Comparison of ENCODE assay signal across 8 cellular contexts in genomic region chr16:85611205-85611454, GRCh38. TPM values are rescaled to one million over a fixed set of nuclear protein-coding genes. Genes with fewer than 3 reads are reported as not detected.
DNase-seq lines count a peak whose midpoint lies in the region; ATAC-seq and TF ChIP-seq lines count a peak whose summit lies in the region.

No MANE protein-coding gene starts in this region.

- no peak for TF ChIP-seq EP300 in tibial nerve (IDR thresholded peaks at IDR 0.05)

- peaks cover 53 to 64% of the 10 kb centered on the region in 2 donors for H3K4me1 ChIP-seq in adrenal gland (replicated peaks in 1 of 2)
- peaks cover 0 to 76% (median 50%) of the 10 kb centered on the region in 4 donors for H3K4me1 ChIP-seq in tibial nerve

- CTCF ChIA-PET in HEK293T (lab: Yijun Ruan, JAX): interaction anchor here (0.5 to 3.0 kb wide), 9 partner anchors 34 to 275 kb away, joined by 3 to 14 read pairs (median 3); no protein-coding TSS in a partner anchor

- no peak for TF ChIP-seq CTCF in adrenal gland (IDR thresholded peaks at IDR 0.05)
- peak in 1 of 5 experiments; percentile 4 for TF ChIP-seq CTCF in tibial nerve (IDR thresholded peaks at IDR 0.05)

- H3K9me3 ChIP-seq in adrenal gland (replicated peaks in 1 of 3): no peaks in the 10 kb centered on the region
- no peaks in the 10 kb centered on the region for H3K9me3 ChIP-seq in tibial nerve

- no peak for TF ChIP-seq POLR2A in adrenal gland (IDR thresholded peaks at IDR 0.05)
- no peak for TF ChIP-seq POLR2A in tibial nerve (IDR thresholded peaks at IDR 0.05)

- H3K4me3 ChIP-seq in adrenal gland (peak overlapping the region in 2 of 4 donors; percentile 50 to 57), tibial nerve (peak overlapping the region; percentile 50 to 80 (median 62))

- H3K27ac ChIP-seq in adrenal gland: peak overlapping the region; percentile 66 to 98 (median 94)
- H3K27ac ChIP-seq in layer of hippocampus (ENCODE audit: low read depth, low read length): peak overlapping the region; percentile 52
- peak overlapping the region; percentile 70 to 94 (median 89) for H3K27ac ChIP-seq in tibial nerve

- no peaks in the 10 kb centered on the region for H3K36me3 ChIP-seq in adrenal gland (replicated peaks in 1 of 2)
- no peaks in the 10 kb centered on the region for H3K36me3 ChIP-seq in tibial nerve

- ATAC-seq in HG02870 (IDR thresholded peaks at IDR 0.05; ENCODE audit: unreplicated experiment): no peak
- ATAC-seq in HG03135 (IDR thresholded peaks at IDR 0.05; ENCODE audit: unreplicated experiment): no peak

- POLR2A ChIA-PET in HEK293T (lab: Yijun Ruan, JAX): interaction anchor here (0.7 to 1.1 kb wide), 3 partner anchors 58 to 137 kb away, joined by 3 read pairs; no protein-coding TSS in a partner anchor

- intact Hi-C loops in adrenal gland (cut with DNase I): loop anchor here in 1 of 2 donors (10.0 kb wide), 1 partner anchor 326 kb away; no protein-coding TSS in a partner anchor

- 0 to 7% (median 1%) methylated on average over 3 to 20 of the region's 21 CpGs for WGBS in adrenal gland, 4 donors
- WGBS in tibial nerve, 2 donors: 0 to 1% methylated on average over 9 to 12 of the region's 21 CpGs

- DNase-seq in activated CD8-positive, alpha-beta memory T cell treated with anti-CD3 and anti-CD28 coated beads, Interleukin-2, amount 50 U/mL, for 4 hours: peak; percentile 27
- DNase-seq in activated CD8-positive, alpha-beta memory T cell treated with anti-CD3 and anti-CD28 coated beads, Interleukin-2, amount 50 U/mL, for 48 hours: no peak
- DNase-seq in adrenal gland (peak in 3 of 7 donors; percentile 66 to 74 (median 73)), tibial nerve (ENCODE audit: low spot score in 2 of 2) (no peak), HEK293T (ENCODE audit: extremely low spot score) (no peak)

- H3K27me3 ChIP-seq in adrenal gland (no peaks in the 10 kb centered on the region), layer of hippocampus (ENCODE audit: control insufficient read depth, insufficient read depth, low read length) (no peaks in the 10 kb centered on the region), tibial nerve (no peaks in the 10 kb centered on the region)

TF ChIP-seq in HEK293T, 16 proteins besides CTCF, POLR2A, EP300 and RAD21:
- TF ChIP-seq NFRKB (IDR thresholded peaks at IDR 0.05): no peak
- no peak for TF ChIP-seq FOXK2 (IDR thresholded peaks at IDR 0.05)
- no peak for TF ChIP-seq FOXM1 (IDR thresholded peaks at IDR 0.05; ENCODE audit: borderline replicate concordance)
- TF ChIP-seq ZNF384 (IDR thresholded peaks at IDR 0.05): no peak
- TF ChIP-seq, protein P1, sequence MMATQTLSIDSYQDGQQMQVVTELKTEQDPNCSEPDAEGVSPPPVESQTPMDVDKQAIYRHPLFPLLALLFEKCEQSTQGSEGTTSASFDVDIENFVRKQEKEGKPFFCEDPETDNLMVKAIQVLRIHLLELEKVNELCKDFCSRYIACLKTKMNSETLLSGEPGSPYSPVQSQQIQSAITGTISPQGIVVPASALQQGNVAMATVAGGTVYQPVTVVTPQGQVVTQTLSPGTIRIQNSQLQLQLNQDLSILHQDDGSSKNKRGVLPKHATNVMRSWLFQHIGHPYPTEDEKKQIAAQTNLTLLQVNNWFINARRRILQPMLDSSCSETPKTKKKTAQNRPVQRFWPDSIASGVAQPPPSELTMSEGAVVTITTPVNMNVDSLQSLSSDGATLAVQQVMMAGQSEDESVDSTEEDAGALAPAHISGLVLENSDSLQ (IDR thresholded peaks at IDR 0.05): no peak
- no peak for TF ChIP-seq HDGF (IDR thresholded peaks at IDR 0.05; ENCODE audit: borderline replicate concordance)
- TF ChIP-seq SP1 (IDR thresholded peaks at IDR 0.05): no peak
- TF ChIP-seq L3MBTL2 (conservative IDR thresholded peaks at IDR 0.05): no peak
- no peak for TF ChIP-seq LEF1 (IDR thresholded peaks at IDR 0.05; ENCODE audit: borderline replicate concordance)
- TF ChIP-seq ELF4 (IDR thresholded peaks at IDR 0.05): no peak
- TF ChIP-seq TARDBP (IDR thresholded peaks at IDR 0.05): no peak

RNA-seq across cellular contexts. Expression of gene GSE1, which starts 2.0 kb away (rescaled TPM):
- total RNA-seq in adrenal gland (10 to 100 TPM; 57.1 to 99.9 (median 68.2) TPM), tibial nerve (100 to 1,000 TPM in 1 of 4 donors, 10 to 100 TPM in 3; 65.1 to 147 (median 83.5) TPM)
- polyA plus RNA-seq in adrenal gland: 10 to 100 TPM; 24.4 to 75.9 (median 25.8) TPM
